Comparison of ENCODE assay signal across 1 cellular context in genomic region chr4:768995-769394, GRCh38.
TF ChIP-seq lines count a peak whose summit lies in the region.

No MANE protein-coding gene starts in this region.

TF ChIP-seq in HepG2, 621 proteins besides CTCF, POLR2A, EP300 and RAD21:
- TF ChIP-seq ADNP (CRISPR knock-in tag; IDR thresholded peaks at IDR 0.05) (no peak), FOXA3 (CRISPR knock-in tag; IDR thresholded peaks at IDR 0.05) (no peak), ZNF674 (CRISPR knock-in tag; IDR thresholded peaks at IDR 0.05; ENCODE audit: low read depth) (no peak), STAG1 (CRISPR knock-in tag; IDR thresholded peaks at IDR 0.05) (no peak), ZXDC (CRISPR knock-in tag; IDR thresholded peaks at IDR 0.05) (no peak), ZNF564 (CRISPR knock-in tag; IDR thresholded peaks at IDR 0.05) (no peak), CAMTA2 (CRISPR knock-in tag; IDR thresholded peaks at IDR 0.05; ENCODE audit: borderline replicate concordance) (no peak), SRF (IDR thresholded peaks at IDR 0.05; ENCODE audit: low read depth, low read length) (no peak), USF2 (IDR thresholded peaks at IDR 0.05; ENCODE audit: low read depth, low read length) (no peak), USF2 (CRISPR knock-in tag; IDR thresholded peaks at IDR 0.05; ENCODE audit: borderline replicate concordance) (no peak), IRF9 (CRISPR knock-in tag; IDR thresholded peaks at IDR 0.05; ENCODE audit: borderline replicate concordance) (no peak), ZZZ3 (CRISPR knock-in tag; IDR thresholded peaks at IDR 0.05; ENCODE audit: borderline replicate concordance) (no peak), ZMYM3 (CRISPR knock-in tag; IDR thresholded peaks at IDR 0.05) (no peak), ZNF768 (CRISPR knock-in tag; IDR thresholded peaks at IDR 0.05) (peak; percentile 9; the same call in 1 of the 2 replicates), PRDM10 (CRISPR knock-in tag; IDR thresholded peaks at IDR 0.05; ENCODE audit: low read depth) (no peak), ZBTB34 (CRISPR knock-in tag; IDR thresholded peaks at IDR 0.05) (no peak), ZNF569 (CRISPR knock-in tag; IDR thresholded peaks at IDR 0.05; ENCODE audit: borderline replicate concordance) (no peak), RBFOX2 (IDR thresholded peaks at IDR 0.05; ENCODE audit: low read depth, low read length) (peak; percentile 37; the same call in 1 of the 2 replicates), AGO2 (optimal IDR thresholded peaks at IDR 0.05; ENCODE audit: low read depth, low read length) (peak; percentile 74), EED (CRISPR knock-in tag; IDR thresholded peaks at IDR 0.05) (no peak), ARNT2 (CRISPR knock-in tag; IDR thresholded peaks at IDR 0.05; ENCODE audit: low read depth) (no peak), ATRX (CRISPR knock-in tag; IDR thresholded peaks at IDR 0.05; ENCODE audit: borderline replicate concordance) (no peak), HMG20A (CRISPR knock-in tag; IDR thresholded peaks at IDR 0.05; ENCODE audit: borderline replicate concordance) (no peak), POLR2G (IDR thresholded peaks at IDR 0.05; ENCODE audit: low read depth, low read length) (0 out of 2 replicates have a peak, but pooled peaks have one; percentile 32), DNMT3B (CRISPR knock-in tag; conservative IDR thresholded peaks at IDR 0.05) (no peak), NCOR1 (IDR thresholded peaks at IDR 0.05; ENCODE audit: borderline replicate concordance, low read length) (no peak)
